Comparison of ENCODE assay signal across 10 cellular contexts in genomic region chr2:96485350-96485749, GRCh38. TPM values are rescaled to one million over a fixed set of nuclear protein-coding genes. Genes with fewer than 3 reads are reported as not detected.
DNase-seq lines count a peak whose midpoint lies in the region; ATAC-seq and TF ChIP-seq lines count a peak whose summit lies in the region.
"Had no signal": no experiment of that assay in that cellular context is flagged by ENCODE, and none has a peak within 500 bp of the region (broad histone marks: within the 10 kb centered on the region; RNA-seq: fewer than 3 reads in every experiment).

No MANE protein-coding gene starts in this region.

- in situ Hi-C loops in GM13977 (cut with MboI; ENCODE audit: low pct_unique_long_range_greater_than_20kb, low sequenced_read_pairs, unreplicated experiment) = no loop called here

- DNase-seq in T-helper 2 cell treated with Interferon-gamma antibody and Interleukin-4, amounts not matched to agents 5 μg/mL and 100 μg/mL, for 36 hours (ENCODE audit: low spot score) = no peak
- DNase-seq in T-helper 2 cell (no peak), left lobe of liver (ENCODE audit: low spot score) (no peak), GM13977 (ENCODE audit: low spot score) (no peak), cerebellum (ENCODE audit: low spot score) (no peak), NCI-H187 treated with DMSO at 0.1 percent for 48 hours (lab: John Stamatoyannopoulos, UW) (no peak)
- DNase-seq in activated naive CD8-positive, alpha-beta T cell treated with anti-CD3 and anti-CD28 coated beads for 36 hours = no peak
- DNase-seq: 8988T had no signal

- H3K4me3 ChIP-seq in stomach smooth muscle (ENCODE audit: low read length in 2 of 2) = peak overlapping the region; percentile 29 to 75

- no peaks in the 10 kb centered on the region for H3K27me3 ChIP-seq in stomach smooth muscle (ENCODE audit: control insufficient read depth in 1 of 2, insufficient read depth in 2 of 2, low read length in 2 of 2)

- peaks cover 9% of the 10 kb centered on the region for H3K4me1 ChIP-seq in stomach smooth muscle (ENCODE audit: control insufficient read depth, insufficient read depth, low read length)

- no peaks in the 10 kb centered on the region for H3K27me3 Mint-ChIP-seq in T-helper 2 cell treated with Interferon-gamma antibody and Interleukin-4, amounts not matched to agents 5 μg/mL and 100 μg/mL, for 36 hours (ENCODE audit: low read depth)
- peaks cover 11% of the 10 kb centered on the region for H3K27me3 Mint-ChIP-seq in activated naive CD8-positive, alpha-beta T cell treated with anti-CD3 and anti-CD28 coated beads for 36 hours

- peak overlapping the region; percentile 79 for H3K27ac ChIP-seq in stomach smooth muscle (ENCODE audit: low read length)

- no peaks in the 10 kb centered on the region for H3K36me3 ChIP-seq in stomach smooth muscle (ENCODE audit: control insufficient read depth in 2 of 2, insufficient read depth in 2 of 2, low read length in 2 of 2)

- H3K9me3 Mint-ChIP-seq in T-helper 2 cell treated with Interferon-gamma antibody and Interleukin-4, amounts not matched to agents 5 μg/mL and 100 μg/mL, for 36 hours = no peaks in the 10 kb centered on the region
- H3K9me3 Mint-ChIP-seq in activated naive CD8-positive, alpha-beta T cell treated with anti-CD3 and anti-CD28 coated beads for 36 hours = peaks cover 4% of the 10 kb centered on the region

- peak; percentile 6 for ATAC-seq in left lobe of liver

- TF ChIP-seq CTCF in GM13977 (IDR thresholded peaks at IDR 0.05; ENCODE audit: extremely low read depth, insufficient read depth, missing control alignments) = no peak

- H3K9me3 ChIP-seq in stomach smooth muscle (ENCODE audit: control insufficient read depth in 2 of 2, low read length in 2 of 2) = no peaks in the 10 kb centered on the region

- peaks cover 40% of the 10 kb centered on the region for H3K4me1 Mint-ChIP-seq in T-helper 2 cell treated with Interferon-gamma antibody and Interleukin-4, amounts not matched to agents 5 μg/mL and 100 μg/mL, for 36 hours (ENCODE audit: low read depth)
- peaks cover 40% of the 10 kb centered on the region for H3K4me1 Mint-ChIP-seq in activated naive CD8-positive, alpha-beta T cell treated with anti-CD3 and anti-CD28 coated beads for 36 hours

- peak overlapping the region; percentile 98 for H3K27ac Mint-ChIP-seq in T-helper 2 cell treated with Interferon-gamma antibody and Interleukin-4, amounts not matched to agents 5 μg/mL and 100 μg/mL, for 36 hours
- peak overlapping the region; percentile 99 for H3K27ac Mint-ChIP-seq in activated naive CD8-positive, alpha-beta T cell treated with anti-CD3 and anti-CD28 coated beads for 36 hours

- peaks cover 4% of the 10 kb centered on the region for H3K36me3 Mint-ChIP-seq in T-helper 2 cell treated with Interferon-gamma antibody and Interleukin-4, amounts not matched to agents 5 μg/mL and 100 μg/mL, for 36 hours (ENCODE audit: low read depth)
- peaks cover 18% of the 10 kb centered on the region for H3K36me3 Mint-ChIP-seq in activated naive CD8-positive, alpha-beta T cell treated with anti-CD3 and anti-CD28 coated beads for 36 hours

- peak overlapping the region; percentile 94 for H3K4me3 Mint-ChIP-seq in T-helper 2 cell treated with Interferon-gamma antibody and Interleukin-4, amounts not matched to agents 5 μg/mL and 100 μg/mL, for 36 hours
- H3K4me3 Mint-ChIP-seq in activated naive CD8-positive, alpha-beta T cell treated with anti-CD3 and anti-CD28 coated beads for 36 hours = peak overlapping the region; percentile 93

- peak overlapping the region in 1 of 2 donors; percentile 85 for H3K9ac ChIP-seq in stomach smooth muscle (ENCODE audit: low read length in 2 of 2)

RNA-seq across cellular contexts. Expression of gene NEURL3, which starts 19.8 kb away (rescaled TPM):
- under 1 TPM in 1 of 2 experiments, not detected in 1; 0.16 TPM for total RNA-seq in activated naive CD8-positive, alpha-beta T cell treated with anti-CD3 and anti-CD28 coated beads for 36 hours
- total RNA-seq in left lobe of liver (0.43 TPM), cerebellum (not detected)
- total RNA-seq: LHCN-M2 had no signal

RNA-seq across cellular contexts. Expression of gene ARID5A, which starts 51.2 kb away (rescaled TPM):
- total RNA-seq in activated naive CD8-positive, alpha-beta T cell treated with anti-CD3 and anti-CD28 coated beads for 36 hours = 10 to 100 TPM; 59.5 to 61.7 TPM
- total RNA-seq in left lobe of liver (18.9 TPM), cerebellum (2.6 TPM)
